In the genomic region with DNA sequence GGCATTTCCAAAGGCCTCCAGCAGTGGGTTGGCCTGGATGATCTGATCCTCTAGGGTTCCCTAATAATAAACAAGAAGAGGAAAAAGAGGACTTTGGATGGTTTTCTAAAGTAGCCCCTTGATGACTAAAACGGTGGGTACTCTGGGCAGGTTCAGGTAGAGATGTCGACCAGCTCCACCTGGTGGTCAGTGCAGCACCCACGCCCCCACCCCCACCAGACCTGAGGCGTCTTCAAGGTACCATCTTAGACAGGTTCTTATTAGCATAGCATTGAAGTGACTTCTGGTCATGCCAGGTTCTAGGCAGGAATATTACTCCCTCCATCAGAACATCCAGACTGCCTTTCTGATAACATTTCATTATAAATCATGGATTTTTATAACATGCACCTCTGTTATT, we compare ENCODE assay signal across 9 cellular contexts. TPM values are rescaled to one million over a fixed set of nuclear protein-coding genes. Genes with fewer than 3 reads are reported as not detected.
DNase-seq lines count a peak whose midpoint lies in the region; ATAC-seq, FAIRE-seq and TF ChIP-seq lines count a peak whose summit lies in the region.
"Had no signal": no experiment of that assay in that cellular context is flagged by ENCODE, and none has a peak within 500 bp of the region (broad histone marks: within the 10 kb centered on the region; RNA-seq: fewer than 3 reads in every experiment).

No MANE protein-coding gene starts in this region.

- no peak overlapping the region for H3K27ac ChIP-seq in VCaP

- DNase-seq in ACHN (peak; percentile 8), islet precursor cell (peak; percentile 79), frontal cortex (ENCODE audit: low spot score in 2 of 2) (no peak), DMS114 treated with DMSO at 0.1 percent for 48 hours (lab: John Stamatoyannopoulos, UW; ENCODE audit: unreplicated experiment) (no peak)

- no peak for FAIRE-seq in frontal cortex (lab: Jason Lieb, UNC)

- in situ Hi-C loops in ACHN (cut with HindIII; ENCODE audit: low pct_ligation_motif_present, low pct_unique_long_range_greater_than_20kb, low sequenced_read_pairs): no loop called here

- ATAC-seq in GM21529 (IDR thresholded peaks at IDR 0.05; ENCODE audit: unreplicated experiment) (no peak), HG02870 (IDR thresholded peaks at IDR 0.05; ENCODE audit: unreplicated experiment) (no peak)

- TF ChIP-seq CTCF in GM12874 (IDR thresholded peaks at IDR 0.05; ENCODE audit: insufficient read depth, low read depth, low read length) (peak; percentile 71), VCaP (conservative IDR thresholded peaks at IDR 0.05) (peak; percentile 72)

RNA-seq across cellular contexts. Expression of gene MYH13, which starts 15.0 kb away (rescaled TPM):
- total RNA-seq in frontal cortex: not detected
- total RNA-seq: M059J had no signal

Comparison
In these comparisons a context has a peak if more than half of its experiments do, and no peak if none do; other contexts are left out.
1. DNase-seq: peak in ACHN (single experiment) and islet precursor cell (single experiment); none in frontal cortex (0 of 2) and DMS114 treated with DMSO at 0.1 percent for 48 hours (single experiment).